ENCODE assay signal across 10 cellular contexts in genomic region chr1:232457607-232458006, GRCh38.
A peak's percentile ranks its signal among the peaks of the same experiment; 100 is the strongest.
DNase-seq lines count a peak whose midpoint lies in the region; ATAC-seq and TF ChIP-seq lines count a peak whose summit lies in the region.
"Had no signal": no experiment of that assay in that cellular context is flagged by ENCODE, and none has a peak within 500 bp of the region (broad histone marks: within the 10 kb centered on the region; RNA-seq: fewer than 3 reads in every experiment).

No MANE protein-coding gene starts in this region.

- H2AFZ ChIP-seq in OCI-LY3 (ENCODE audit: low read depth, low read length), result no peak overlapping the region

- peak overlapping the region; percentile 48 for H3K4me3 ChIP-seq in OCI-LY3 (ENCODE audit: low read length)

- peak; percentile 36 for DNase-seq in CD1c-positive myeloid dendritic cell (ENCODE audit: extremely low spot score)
- no peak for DNase-seq in NCI-H1092 treated with DMSO at 0.1 percent for 48 hours (lab: John Stamatoyannopoulos, UW)
- DNase-seq in NCI-H187 treated with DMSO at 0.1 percent for 48 hours (lab: John Stamatoyannopoulos, UW), result no peak
- DNase-seq in AG20443 (ENCODE audit: low spot score), result no peak
- DNase-seq: COR-L47, kidney had no signal

- no peaks in the 10 kb centered on the region for H3K27me3 ChIP-seq in OCI-LY3 (ENCODE audit: low read depth, low read length)

- no peak for TF ChIP-seq CTCF in OCI-LY3 (IDR thresholded peaks at IDR 0.05; ENCODE audit: low read depth, low read length)

- no peaks in the 10 kb centered on the region for H4K20me1 ChIP-seq in OCI-LY3 (ENCODE audit: insufficient read depth, low read length)

- no peaks in the 10 kb centered on the region for H3K9me3 ChIP-seq in OCI-LY3 (ENCODE audit: insufficient read depth, low read length)

- ATAC-seq in GM18867 (IDR thresholded peaks at IDR 0.05; ENCODE audit: unreplicated experiment), result peak; percentile 100
- peak; percentile 74 for ATAC-seq in HG02884 (IDR thresholded peaks at IDR 0.05; ENCODE audit: unreplicated experiment)
- ATAC-seq in GM19023 (IDR thresholded peaks at IDR 0.05; ENCODE audit: unreplicated experiment), result no peak

- peaks cover 23% of the 10 kb centered on the region for H3K4me1 ChIP-seq in OCI-LY3 (ENCODE audit: low read length)

- no peak overlapping the region for H3K9ac ChIP-seq in OCI-LY3 (ENCODE audit: low read length)

- H3K27ac ChIP-seq in OCI-LY3 (ENCODE audit: low read length), result peak overlapping the region; percentile 18

- H3K36me3 ChIP-seq in OCI-LY3 (replicated peaks; ENCODE audit: low read depth, low read length), result no peaks in the 10 kb centered on the region

- H3K79me2 ChIP-seq in OCI-LY3 (ENCODE audit: low read length), result no peaks in the 10 kb centered on the region

- H3K4me2 ChIP-seq in OCI-LY3 (ENCODE audit: low read length), result peak overlapping the region; percentile 67
